In the genomic region with DNA sequence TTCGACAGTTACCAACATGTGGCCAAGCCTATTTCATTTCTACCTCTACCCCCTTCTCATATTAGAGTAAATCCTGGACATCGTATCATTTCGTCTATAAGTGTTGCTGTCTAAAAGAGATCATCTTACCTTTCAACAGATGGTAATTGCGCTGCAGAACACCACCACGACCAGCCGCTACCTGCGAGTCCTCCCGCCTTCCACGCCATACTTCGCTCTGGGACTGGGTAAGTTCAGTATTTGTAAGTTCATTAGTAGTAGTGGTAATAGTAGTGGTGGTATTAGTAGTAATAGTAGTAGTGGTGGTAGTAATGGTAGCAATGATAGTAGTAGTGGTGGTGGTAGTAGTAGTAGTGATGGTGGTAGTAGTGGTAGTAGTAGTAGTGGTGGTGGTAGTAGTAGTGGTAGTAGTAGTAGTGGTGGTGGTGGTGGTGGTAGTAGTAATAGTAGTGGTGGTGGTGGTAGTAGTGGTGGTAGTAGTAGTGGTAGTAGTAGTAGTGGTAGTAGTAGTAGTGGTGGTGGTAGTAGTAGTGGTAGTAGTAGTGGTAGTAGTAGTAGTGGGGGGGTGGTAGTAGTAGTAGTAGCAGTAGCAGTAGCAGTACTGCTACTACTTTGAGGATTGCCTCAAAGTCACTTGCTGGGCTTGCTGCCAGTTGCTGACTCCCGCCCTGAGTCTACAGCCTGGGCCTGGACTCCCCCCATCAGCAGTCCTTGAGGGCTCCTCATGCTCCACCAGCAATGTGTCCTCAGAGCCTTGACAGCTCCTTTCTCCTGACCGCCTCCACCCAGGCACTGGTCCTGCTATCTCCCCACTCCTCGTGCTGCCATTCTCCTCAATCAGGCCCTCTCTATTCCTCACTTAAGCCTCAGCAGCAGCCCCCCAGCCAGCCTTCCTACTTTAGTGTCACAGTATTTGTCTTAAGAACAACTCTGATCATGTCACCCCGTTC, we compare ENCODE assay signal across 10 cellular contexts. TPM values are rescaled to one million over a fixed set of nuclear protein-coding genes. Genes with fewer than 3 reads are reported as not detected.
A peak's percentile ranks its signal among the peaks of the same experiment; 100 is the strongest.
DNase-seq lines count a peak whose midpoint lies in the region; ATAC-seq and TF ChIP-seq lines count a peak whose summit lies in the region.
"Had no signal": no experiment of that assay in that cellular context is flagged by ENCODE, and none has a peak within 500 bp of the region (broad histone marks: within the 10 kb centered on the region; RNA-seq: fewer than 3 reads in every experiment).

No MANE protein-coding gene starts in this region.

- TF ChIP-seq POLR2A in adrenal gland (IDR thresholded peaks at IDR 0.05) = no peak

- DNase-seq in CD1c-positive myeloid dendritic cell (ENCODE audit: extremely low spot score) (peak; percentile 33), HuH-7 (ENCODE audit: low spot score) (peak; percentile 60), adrenal gland (peak in 6 of 7 donors; percentile 25 to 67 (median 56)), lung (ENCODE audit: low spot score) (no peak), NCI-H774 (lab: John Stamatoyannopoulos, UW) (no peak), cerebellum (ENCODE audit: low spot score) (no peak), DMS153 (lab: John Stamatoyannopoulos, UW) (no peak)
- DNase-seq: NCI-H1694 had no signal

- ATAC-seq in lung (ENCODE audit: insufficient read depth, low FRiP score) = peak; percentile 62
- ATAC-seq in HG03175 (IDR thresholded peaks at IDR 0.05; ENCODE audit: unreplicated experiment) = no peak

- no peak overlapping the region for H3K27ac ChIP-seq in adrenal gland
- peak overlapping the region in 1 of 2 donors; percentile 32 for H3K27ac ChIP-seq in lung (ENCODE audit: low read depth in 1 of 2, low read length in 1 of 2)

- TF ChIP-seq CTCF in adrenal gland (IDR thresholded peaks at IDR 0.05) = no peak
- no peak for TF ChIP-seq CTCF in lung (IDR thresholded peaks at IDR 0.05; ENCODE audit: control extremely low read depth, extremely low read depth)

- 78 to 88% (median 83%) methylated on average over 14 of the region's 14 CpGs for WGBS in adrenal gland, 4 donors
- 84 to 92% methylated on average over 14 of the region's 14 CpGs for WGBS in lung, 2 donors

- no peaks in the 10 kb centered on the region for H3K27me3 ChIP-seq in adrenal gland
- H3K27me3 ChIP-seq in lung (ENCODE audit: control insufficient read depth, insufficient read depth) = no peaks in the 10 kb centered on the region

- H3K9me3 ChIP-seq in adrenal gland (replicated peaks in 1 of 3) = no peaks in the 10 kb centered on the region
- H3K9me3 ChIP-seq in lung (ENCODE audit: control insufficient read depth in 2 of 2, insufficient read depth in 1 of 2, low read length in 1 of 2) = no peaks in the 10 kb centered on the region

- intact Hi-C loops in adrenal gland (cut with DNase I) = no loop called here

- H3K36me3 ChIP-seq in adrenal gland (replicated peaks in 1 of 2) (no peaks in the 10 kb centered on the region), lung (ENCODE audit: control insufficient read depth in 2 of 2, insufficient read depth in 2 of 2, low read length in 2 of 2) (no peaks in the 10 kb centered on the region)

- H3K4me3 ChIP-seq in adrenal gland (no peak overlapping the region), lung (no peak overlapping the region)

- H3K4me1 ChIP-seq in adrenal gland (replicated peaks in 1 of 2) (no peaks in the 10 kb centered on the region), lung (ENCODE audit: control insufficient read depth in 2 of 2, insufficient read depth in 2 of 2, low read length in 2 of 2) (no peaks in the 10 kb centered on the region)

RNA-seq across cellular contexts. Expression of a gene that starts 45.3 kb away (rescaled TPM):
- 1 to 10 TPM in 5 of 8 donors, under 1 TPM in 3; 0.18 to 2.0 (median 1.1) TPM for total RNA-seq in adrenal gland
- 1 to 10 TPM in 2 of 3 donors, under 1 TPM in 1; 0.20 to 2.0 (median 1.7) TPM for polyA plus RNA-seq in adrenal gland
- total RNA-seq in lung = 10 to 100 TPM; 10.3 to 28.8 TPM
- polyA plus RNA-seq in lung = 1 to 10 TPM; 4.2 to 5.7 TPM
- 1.8 TPM for total RNA-seq in cerebellum
- total RNA-seq: epithelial cell of proximal tubule had no signal

RNA-seq across cellular contexts. Expression of a gene that starts 52.6 kb away (rescaled TPM):
- total RNA-seq in adrenal gland (100 to 1,000 TPM in 6 of 8 donors, 10 to 100 TPM in 2; 83.6 to 150 (median 106) TPM), lung (100 to 1,000 TPM in 1 of 2 donors, 10 to 100 TPM in 1; 50.1 to 112 TPM), cerebellum (22.4 TPM)
- polyA plus RNA-seq in adrenal gland (100 to 1,000 TPM in 2 of 3 donors, 10 to 100 TPM in 1; 75.8 to 200 (median 165) TPM), lung (10 to 100 TPM; 83.9 to 94.2 TPM)

RNA-seq across cellular contexts. Expression of a gene that starts 54.2 kb away (rescaled TPM):
- total RNA-seq in adrenal gland = 10 to 100 TPM; 26.6 to 46.6 (median 42.4) TPM
- polyA plus RNA-seq in adrenal gland = 10 to 100 TPM; 22.6 to 29.9 (median 22.6) TPM
- total RNA-seq in lung = 10 to 100 TPM; 35.4 to 85.3 TPM
- 100 to 1,000 TPM in 1 of 2 donors, 10 to 100 TPM in 1; 32.5 to 145 TPM for polyA plus RNA-seq in lung
- 3.4 TPM for total RNA-seq in cerebellum

RNA-seq across cellular contexts. Expression of a gene that starts 54.9 kb away (rescaled TPM):
- 10 to 100 TPM in 7 of 8 donors, 1 to 10 TPM in 1; 9.7 to 97.3 (median 29.2) TPM for total RNA-seq in adrenal gland
- 10 to 100 TPM; 11.3 to 42.7 (median 40.9) TPM for polyA plus RNA-seq in adrenal gland
- total RNA-seq in lung = 10 to 100 TPM; 21.0 to 55.3 TPM
- 10 to 100 TPM; 16.9 to 21.6 TPM for polyA plus RNA-seq in lung
- total RNA-seq in cerebellum = 8.4 TPM

Comparison
In these comparisons a context has a peak if more than half of its experiments do, and no peak if none do; other contexts are left out.
1. DNase-seq: peak in CD1c-positive myeloid dendritic cell (single experiment), HuH-7 (single experiment) and adrenal gland (6 of 7); none in lung (single experiment), NCI-H774 (single experiment), cerebellum (single experiment) and DMS153 (single experiment).